In the genomic region with DNA sequence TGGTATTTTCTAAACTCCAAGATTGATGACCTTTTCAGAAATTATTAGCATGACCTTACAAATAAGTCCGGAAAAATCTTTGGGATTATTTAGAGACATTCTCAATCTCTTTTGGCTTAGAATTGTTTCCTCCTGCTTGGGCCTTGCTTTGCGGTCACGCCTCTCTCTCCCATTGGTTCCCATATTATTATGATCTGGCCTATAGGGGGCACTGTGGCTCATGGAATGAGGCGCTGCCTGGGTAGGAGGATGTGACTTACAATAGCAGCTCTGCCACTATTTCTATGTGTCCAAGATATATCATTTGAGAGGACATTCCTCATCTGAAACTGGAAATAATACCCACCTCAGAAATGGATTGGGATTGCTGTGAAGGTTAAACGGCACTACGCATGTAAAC, we compare ENCODE assay signal across 9 cellular contexts.
DNase-seq lines count a peak whose midpoint lies in the region; ATAC-seq, FAIRE-seq and TF ChIP-seq lines count a peak whose summit lies in the region.
"Had no signal": no experiment of that assay in that cellular context is flagged by ENCODE, and none has a peak within 500 bp of the region (broad histone marks: within the 10 kb centered on the region; RNA-seq: fewer than 3 reads in every experiment).

No MANE protein-coding gene starts in this region.

- TF ChIP-seq CTCF in endothelial cell (IDR thresholded peaks at IDR 0.05; ENCODE audit: unreplicated experiment) (peak; percentile 83), uterus (IDR thresholded peaks at IDR 0.05) (no peak)

- no peak overlapping the region for H3K27ac Mint-ChIP-seq in endothelial cell (ENCODE audit: unreplicated experiment)

- H3K9me3 Mint-ChIP-seq in endothelial cell (ENCODE audit: unreplicated experiment), result no peaks in the 10 kb centered on the region

- H3K4me3 Mint-ChIP-seq in endothelial cell (ENCODE audit: unreplicated experiment), result no peak overlapping the region

- DNase-seq in DMS 273 (lab: John Stamatoyannopoulos, UW; ENCODE audit: unreplicated experiment) (peak; percentile 76), DMS 273 treated with DMSO at 0.1 percent for 48 hours (lab: John Stamatoyannopoulos, UW) (no peak), H7 (peak; percentile 49), NCI-H524 treated with DMSO at 0.1 percent for 48 hours (lab: John Stamatoyannopoulos, UW) (peak; percentile 27), endothelial cell (ENCODE audit: low spot score) (peak; percentile 73), small intestine (peak; percentile 11), uterus (no peak)

- H3K9me3 ChIP-seq in small intestine (ENCODE audit: control insufficient read depth, low read depth) (no peaks in the 10 kb centered on the region), uterus (no peaks in the 10 kb centered on the region)

- FAIRE-seq in small intestine (lab: Jason Lieb, UNC), result no peak
- FAIRE-seq: A204.1 had no signal

- 62 to 68% (median 66%) methylated on average over 6 of the region's 6 CpGs for WGBS in small intestine, 3 donors

- H3K4me3 ChIP-seq in H7 (ENCODE audit: insufficient read depth, low read depth, low read length), result no peak overlapping the region
- H3K4me3 ChIP-seq in small intestine (ENCODE audit: low read depth in 1 of 2, low read length in 2 of 2), result no peak overlapping the region
- H3K4me3 ChIP-seq in uterus, result no peak overlapping the region

- no peaks in the 10 kb centered on the region for H3K27me3 Mint-ChIP-seq in endothelial cell (ENCODE audit: unreplicated experiment)

- no peaks in the 10 kb centered on the region for H3K36me3 ChIP-seq in H7 (replicated peaks; ENCODE audit: control insufficient read depth, insufficient read depth, low read length)
- no peaks in the 10 kb centered on the region for H3K36me3 ChIP-seq in small intestine (ENCODE audit: control insufficient read depth in 2 of 2, insufficient read depth in 2 of 2, low read length in 2 of 2)
- no peaks in the 10 kb centered on the region for H3K36me3 ChIP-seq in uterus

- H3K4me1 ChIP-seq in small intestine (ENCODE audit: control insufficient read depth in 2 of 2, insufficient read depth in 1 of 2, low read depth in 1 of 2, low read length in 1 of 2) (no peaks in the 10 kb centered on the region), uterus (no peaks in the 10 kb centered on the region)

- intact Hi-C loops in uterus (cut with DNase I; ENCODE audit: low total_unique reads), result no loop called here

- H3K4me1 Mint-ChIP-seq in endothelial cell (ENCODE audit: unreplicated experiment), result peaks cover 11% of the 10 kb centered on the region

- H3K27ac ChIP-seq in small intestine (ENCODE audit: low read depth in 1 of 2, low read length in 1 of 2), result no peak overlapping the region
- no peak overlapping the region for H3K27ac ChIP-seq in uterus

- no peaks in the 10 kb centered on the region for H3K36me3 Mint-ChIP-seq in endothelial cell (ENCODE audit: low read depth, unreplicated experiment)

- H3K27me3 ChIP-seq in H7 (ENCODE audit: control insufficient read depth, insufficient read depth, low read length) (no peaks in the 10 kb centered on the region), small intestine (ENCODE audit: control insufficient read depth in 2 of 2, insufficient read depth in 2 of 2, low read length in 2 of 2) (no peaks in the 10 kb centered on the region), uterus (no peaks in the 10 kb centered on the region)

- TF ChIP-seq POLR2A in uterus (IDR thresholded peaks at IDR 0.05), result no peak

- ATAC-seq in HG03108 (IDR thresholded peaks at IDR 0.05; ENCODE audit: unreplicated experiment), result no peak

Comparison
In these comparisons a context has a peak if more than half of its experiments do, and no peak if none do; other contexts are left out.
1. DNase-seq: peak in DMS 273 (single experiment), H7 (single experiment), NCI-H524 treated with DMSO at 0.1 percent for 48 hours (single experiment), endothelial cell (single experiment) and small intestine (single experiment); none in DMS 273 treated with DMSO at 0.1 percent for 48 hours (single experiment) and uterus (0 of 2).